Comparison of ENCODE assay signal across 30 cellular contexts in genomic region chr1:76130992-76131391, GRCh38. TPM values are rescaled to one million over a fixed set of nuclear protein-coding genes. Genes with fewer than 3 reads are reported as not detected.
"Had no signal": no experiment of that assay in that cellular context is flagged by ENCODE, and none has a peak within 500 bp of the region (broad histone marks: within the 10 kb centered on the region; RNA-seq: fewer than 3 reads in every experiment).

No MANE protein-coding gene starts in this region.

- H3K9me3 ChIP-seq: adrenal gland, body of pancreas, colonic mucosa, heart left ventricle had no signal

- H3K27me3 ChIP-seq: adrenal gland, body of pancreas, colonic mucosa, heart left ventricle had no signal

- H3K27ac ChIP-seq: adrenal gland, body of pancreas, colonic mucosa, heart left ventricle had no signal

- H3K27me3 Mint-ChIP-seq: activated CD4-positive, alpha-beta memory T cell treated with anti-CD3 and anti-CD28 coated beads for 36 hours; activated CD4-positive, alpha-beta T cell treated with anti-CD3 and anti-CD28 coated beads for 36 hours; activated CD4-positive, alpha-beta T cell treated with anti-CD3 and anti-CD28 coated beads, Interleukin-2, amount 10 ng/mL, durations not matched to agents 24 days and 14 days; activated CD8-positive, alpha-beta memory T cell treated with anti-CD3 and anti-CD28 coated beads, Interleukin-2, amount 10 ng/mL, durations not matched to agents 7 days and 5 days; activated naive CD4-positive, alpha-beta T cell treated with anti-CD3 and anti-CD28 coated beads, Interleukin-2, amount 50 U/mL, for 24 hours; activated naive CD8-positive, alpha-beta T cell treated with anti-CD3 and anti-CD28 coated beads for 36 hours; activated naive CD8-positive, alpha-beta T cell treated with anti-CD3 and anti-CD28 coated beads, Interleukin-2, amount 50 U/mL, for 24 hours had no signal

- DNase-seq: activated CD4-positive, alpha-beta memory T cell treated with anti-CD3 and anti-CD28 coated beads for 36 hours; activated CD4-positive, alpha-beta T cell treated with anti-CD3 and anti-CD28 coated beads for 36 hours; activated CD4-positive, alpha-beta T cell treated with anti-CD3 and anti-CD28 coated beads, Interleukin-2, amount 10 ng/mL, durations not matched to agents 24 days and 14 days; activated CD4-positive, CD25-positive, alpha-beta regulatory T cell; activated CD4-positive, CD25-positive, alpha-beta regulatory T cell treated with anti-CD3 and anti-CD28 coated beads, Interleukin-2, amount 50 U/mL, for 72 hours; activated CD8-positive, alpha-beta memory T cell treated with anti-CD3 and anti-CD28 coated beads, Interleukin-2, amount 10 ng/mL, durations not matched to agents 7 days and 5 days; activated CD8-positive, alpha-beta memory T cell treated with anti-CD3 and anti-CD28 coated beads, Interleukin-2, amount 50 U/mL, for 4 hours; activated CD8-positive, alpha-beta T cell treated with anti-CD3 and anti-CD28 coated beads, Interleukin-2, amount 10 ng/mL, durations not matched to agents 7 days and 5 days; activated effector memory CD4-positive, alpha-beta T cell treated with anti-CD3 and anti-CD28 coated beads, Interleukin-2, amount 50 U/mL, for 16 hours; activated naive CD4-positive, alpha-beta T cell treated with anti-CD3 and anti-CD28 coated beads for 36 hours; activated naive CD8-positive, alpha-beta T cell treated with anti-CD3 and anti-CD28 coated beads for 36 hours; activated naive CD8-positive, alpha-beta T cell treated with anti-CD3 and anti-CD28 coated beads, Interleukin-2, amount 50 U/mL, for 24 hours; activated T-cell treated with anti-CD3 and anti-CD28 coated beads, Interleukin-2, amount 50 U/mL, for 1 hour; activated T-cell treated with anti-CD3 and anti-CD28 coated beads, Interleukin-2, amount 50 U/mL, for 48 hours; amygdala; aorta; body of pancreas; central memory CD4-positive, alpha-beta T cell; cerebellar nuclear complex; colonic mucosa; effector CD8-positive, alpha-beta T cell; foreskin fibroblast; glutamatergic neuron; heart left ventricle; T-helper 2 cell had no signal

- ATAC-seq: activated CD4-positive, alpha-beta T cell treated with anti-CD3 and anti-CD28 coated beads for 36 hours; activated CD8-positive, alpha-beta memory T cell treated with anti-CD3 and anti-CD28 coated beads, Interleukin-2, amount 10 ng/mL, durations not matched to agents 7 days and 5 days; activated CD8-positive, alpha-beta T cell treated with anti-CD3 and anti-CD28 coated beads, Interleukin-2, amount 10 ng/mL, durations not matched to agents 7 days and 5 days; activated naive CD8-positive, alpha-beta T cell treated with anti-CD3 and anti-CD28 coated beads, Interleukin-2, amount 50 U/mL, for 24 hours; body of pancreas; esophagus mucosa; heart left ventricle had no signal

- H3K9me3 Mint-ChIP-seq: activated CD4-positive, alpha-beta memory T cell treated with anti-CD3 and anti-CD28 coated beads for 36 hours; activated CD4-positive, alpha-beta T cell treated with anti-CD3 and anti-CD28 coated beads, Interleukin-2, amount 10 ng/mL, durations not matched to agents 24 days and 14 days; activated naive CD4-positive, alpha-beta T cell treated with anti-CD3 and anti-CD28 coated beads for 36 hours; activated naive CD4-positive, alpha-beta T cell treated with anti-CD3 and anti-CD28 coated beads, Interleukin-2, amount 50 U/mL, for 24 hours; activated naive CD8-positive, alpha-beta T cell treated with anti-CD3 and anti-CD28 coated beads for 36 hours; activated naive CD8-positive, alpha-beta T cell treated with anti-CD3 and anti-CD28 coated beads, Interleukin-2, amount 50 U/mL, for 24 hours; activated T-helper 1 cell treated with anti-CD3 and anti-CD28 coated beads, Interleukin-12 subunit alpha, Interleukin-12 subunit beta, Interleukin-2, Interleukin-4 antibody, amounts not matched to agents 30 ng/mL and 10 ng/mL and 1 ng/mL, durations not matched to agents 14 hours and 24 hours and 36 hours; activated T-helper 2 cell treated with anti-CD3 and anti-CD28 coated beads, Interferon-gamma antibody, Interleukin-2, Interleukin-4, amounts not matched to agents 10 μg/mL and 5 μg/mL and 100 μg/mL, durations not matched to agents 14 hours and 24 hours and 36 hours had no signal

- H3K36me3 Mint-ChIP-seq: activated CD4-positive, alpha-beta memory T cell treated with anti-CD3 and anti-CD28 coated beads for 36 hours; activated CD8-positive, alpha-beta memory T cell treated with anti-CD3 and anti-CD28 coated beads, Interleukin-2, amount 10 ng/mL, durations not matched to agents 7 days and 5 days; activated naive CD4-positive, alpha-beta T cell treated with anti-CD3 and anti-CD28 coated beads, Interleukin-2, amount 50 U/mL, for 24 hours; activated naive CD8-positive, alpha-beta T cell treated with anti-CD3 and anti-CD28 coated beads for 36 hours had no signal

- H3K27ac Mint-ChIP-seq: activated CD4-positive, alpha-beta memory T cell treated with anti-CD3 and anti-CD28 coated beads for 36 hours; activated CD4-positive, alpha-beta T cell treated with anti-CD3 and anti-CD28 coated beads for 36 hours; activated CD4-positive, alpha-beta T cell treated with anti-CD3 and anti-CD28 coated beads, Interleukin-2, amount 10 ng/mL, durations not matched to agents 24 days and 14 days; activated CD8-positive, alpha-beta memory T cell treated with anti-CD3 and anti-CD28 coated beads, Interleukin-2, amount 10 ng/mL, durations not matched to agents 7 days and 5 days; activated CD8-positive, alpha-beta T cell treated with anti-CD3 and anti-CD28 coated beads, Interleukin-2, amount 10 ng/mL, durations not matched to agents 7 days and 5 days; activated naive CD4-positive, alpha-beta T cell treated with anti-CD3 and anti-CD28 coated beads for 36 hours; activated naive CD4-positive, alpha-beta T cell treated with anti-CD3 and anti-CD28 coated beads, Interleukin-2, amount 50 U/mL, for 24 hours; activated naive CD8-positive, alpha-beta T cell treated with anti-CD3 and anti-CD28 coated beads for 36 hours; activated naive CD8-positive, alpha-beta T cell treated with anti-CD3 and anti-CD28 coated beads, Interleukin-2, amount 50 U/mL, for 24 hours; activated T-helper 1 cell treated with anti-CD3 and anti-CD28 coated beads, Interleukin-12 subunit alpha, Interleukin-12 subunit beta, Interleukin-2, Interleukin-4 antibody, amounts not matched to agents 30 ng/mL and 10 ng/mL and 1 ng/mL, durations not matched to agents 14 hours and 24 hours and 36 hours; activated T-helper 2 cell treated with anti-CD3 and anti-CD28 coated beads, Interferon-gamma antibody, Interleukin-2, Interleukin-4, amounts not matched to agents 10 μg/mL and 5 μg/mL and 100 μg/mL, durations not matched to agents 14 hours and 24 hours and 36 hours had no signal

- H3K4me3 ChIP-seq: adrenal gland, body of pancreas, colonic mucosa, heart left ventricle had no signal

- H3K4me1 ChIP-seq: adrenal gland, body of pancreas, colonic mucosa, heart left ventricle had no signal

- H3K36me3 ChIP-seq: adrenal gland, colonic mucosa, heart left ventricle had no signal

- H3K4me3 Mint-ChIP-seq: activated CD4-positive, alpha-beta memory T cell treated with anti-CD3 and anti-CD28 coated beads for 36 hours; activated CD4-positive, alpha-beta T cell treated with anti-CD3 and anti-CD28 coated beads for 36 hours; activated CD4-positive, alpha-beta T cell treated with anti-CD3 and anti-CD28 coated beads, Interleukin-2, amount 10 ng/mL, durations not matched to agents 24 days and 14 days; activated CD8-positive, alpha-beta memory T cell treated with anti-CD3 and anti-CD28 coated beads, Interleukin-2, amount 10 ng/mL, durations not matched to agents 7 days and 5 days; activated CD8-positive, alpha-beta T cell treated with anti-CD3 and anti-CD28 coated beads, Interleukin-2, amount 10 ng/mL, durations not matched to agents 7 days and 5 days; activated naive CD4-positive, alpha-beta T cell treated with anti-CD3 and anti-CD28 coated beads for 36 hours; activated naive CD4-positive, alpha-beta T cell treated with anti-CD3 and anti-CD28 coated beads, Interleukin-2, amount 50 U/mL, for 24 hours; activated naive CD8-positive, alpha-beta T cell treated with anti-CD3 and anti-CD28 coated beads for 36 hours; activated naive CD8-positive, alpha-beta T cell treated with anti-CD3 and anti-CD28 coated beads, Interleukin-2, amount 50 U/mL, for 24 hours; activated T-helper 1 cell treated with anti-CD3 and anti-CD28 coated beads, Interleukin-12 subunit alpha, Interleukin-12 subunit beta, Interleukin-2, Interleukin-4 antibody, amounts not matched to agents 30 ng/mL and 10 ng/mL and 1 ng/mL, durations not matched to agents 14 hours and 24 hours and 36 hours had no signal

- H3K4me1 Mint-ChIP-seq: activated CD4-positive, alpha-beta T cell treated with anti-CD3 and anti-CD28 coated beads for 36 hours; activated CD4-positive, alpha-beta T cell treated with anti-CD3 and anti-CD28 coated beads, Interleukin-2, amount 10 ng/mL, durations not matched to agents 24 days and 14 days; activated CD8-positive, alpha-beta memory T cell treated with anti-CD3 and anti-CD28 coated beads, Interleukin-2, amount 10 ng/mL, durations not matched to agents 7 days and 5 days; activated naive CD4-positive, alpha-beta T cell treated with anti-CD3 and anti-CD28 coated beads, Interleukin-2, amount 50 U/mL, for 24 hours; activated naive CD8-positive, alpha-beta T cell treated with anti-CD3 and anti-CD28 coated beads for 36 hours; activated naive CD8-positive, alpha-beta T cell treated with anti-CD3 and anti-CD28 coated beads, Interleukin-2, amount 50 U/mL, for 24 hours had no signal

RNA-seq across cellular contexts. Expression of gene ST6GALNAC3, which starts 56.4 kb away (rescaled TPM):
- total RNA-seq: activated T-helper 1 cell treated with anti-CD3 and anti-CD28 coated beads, Interleukin-12 subunit alpha, Interleukin-12 subunit beta, Interleukin-2, Interleukin-4 antibody, amounts not matched to agents 30 ng/mL and 10 ng/mL and 1 ng/mL, durations not matched to agents 14 hours and 24 hours and 36 hours; activated T-helper 2 cell treated with anti-CD3 and anti-CD28 coated beads, Interferon-gamma antibody, Interleukin-2, Interleukin-4, amounts not matched to agents 10 μg/mL and 5 μg/mL and 100 μg/mL, durations not matched to agents 14 hours and 24 hours and 36 hours had no signal
